Comparison of ENCODE assay signal across 1 cellular context in genomic region chr19:2428027-2428690, GRCh38.
TF ChIP-seq lines count a peak whose summit lies in the region.

No MANE protein-coding gene starts in this region.

TF ChIP-seq in H1, 55 proteins besides CTCF, POLR2A, EP300 and RAD21:
- TF ChIP-seq ATF2 (IDR thresholded peaks at IDR 0.05; ENCODE audit: low read length) = no peak
- TF ChIP-seq HDAC2 (IDR thresholded peaks at IDR 0.05; ENCODE audit: borderline replicate concordance in 1 of 2, low read depth in 2 of 2, low read length in 2 of 2) = no peak
- TF ChIP-seq CEBPB (IDR thresholded peaks at IDR 0.05; ENCODE audit: low read depth, low read length) = no peak
- peak; percentile 66 for TF ChIP-seq MAX (IDR thresholded peaks at IDR 0.05)
- TF ChIP-seq GABPA (IDR thresholded peaks at IDR 0.05; ENCODE audit: borderline replicate concordance, insufficient read depth, low read length) = peak; percentile 22; the same call in 1 of the 2 replicates
- TF ChIP-seq CHD1 (IDR thresholded peaks at IDR 0.05; ENCODE audit: low read depth, low read length) = peak; percentile 58; the same call in 1 of the 2 replicates
- 0 out of 4 replicates have a peak, but pooled peaks of 1 of the 2 experiments have one; percentile 13 for TF ChIP-seq SIN3A (conservative IDR thresholded peaks at IDR 0.05 in 1 of 2, IDR thresholded peaks at IDR 0.05 in 1 of 2; ENCODE audit: low read depth in 1 of 2, low read length in 2 of 2)
